ENCODE assay signal across 9 cellular contexts in genomic region chr6:144266091-144266649, GRCh38. TPM values are rescaled to one million over a fixed set of nuclear protein-coding genes. Genes with fewer than 3 reads are reported as not detected.
DNase-seq lines count a peak whose midpoint lies in the region; ATAC-seq and TF ChIP-seq lines count a peak whose summit lies in the region.
"Had no signal": no experiment of that assay in that cellular context is flagged by ENCODE, and none has a peak within 500 bp of the region (broad histone marks: within the 10 kb centered on the region; RNA-seq: fewer than 3 reads in every experiment).

No MANE protein-coding gene starts in this region.

- 4 to 12% (median 5%) methylated on average over 6 of the region's 6 CpGs for WGBS in ovary, 3 donors

- H3K27me3 ChIP-seq in Caco-2 (replicated peaks; ENCODE audit: control insufficient read depth, insufficient read depth, low read length) (no peaks in the 10 kb centered on the region), ovary (no peaks in the 10 kb centered on the region)

- TF ChIP-seq EP300 in ovary (IDR thresholded peaks at IDR 0.05), result peak; percentile 46

- H3K4me1 ChIP-seq in Caco-2 (peaks cover 52% of the 10 kb centered on the region), ovary (ENCODE audit: insufficient read depth) (peaks cover 3% of the 10 kb centered on the region)

- DNase-seq in Caco-2, result peak; percentile 54 to 57
- DNase-seq in RPMI7951 (ENCODE audit: low read depth), result peak; percentile 92
- DNase-seq in fibroblast of the aortic adventitia (ENCODE audit: low read depth), result peak; percentile 92
- DNase-seq in ovary, result peak; percentile 56 to 69 (median 65)
- no peak for DNase-seq in NCI-H345 (lab: John Stamatoyannopoulos, UW)
- DNase-seq in stimulated activated CD4-positive, alpha-beta T cell treated with anti-CD3 and anti-CD28 coated beads, Interleukin-4, amount 100 ng/mL, for 4 hours, result no peak

- H3K27me3 Mint-ChIP-seq in Caco-2 (ENCODE audit: insufficient read depth, unreplicated experiment), result no peaks in the 10 kb centered on the region
- H3K27me3 Mint-ChIP-seq in activated T-helper 17 cell treated with anti-CD3 and anti-CD28 coated beads, Interleukin-2, amount 50 U/mL, for 72 hours, result no peaks in the 10 kb centered on the region

- peaks cover 18% of the 10 kb centered on the region for H3K4me1 Mint-ChIP-seq in Caco-2 (ENCODE audit: low read depth, unreplicated experiment)
- no peaks in the 10 kb centered on the region for H3K4me1 Mint-ChIP-seq in activated T-helper 17 cell treated with anti-CD3 and anti-CD28 coated beads, Interleukin-2, amount 50 U/mL, for 72 hours

- no peak overlapping the region for H3K27ac ChIP-seq in ovary

- H3K36me3 ChIP-seq in Caco-2 (ENCODE audit: control insufficient read depth, insufficient read depth, low read length), result no peaks in the 10 kb centered on the region
- H3K36me3 ChIP-seq in ovary, result no peaks in the 10 kb centered on the region

- TF ChIP-seq POLR2A in ovary (IDR thresholded peaks at IDR 0.05), result no peak

- H3K9me3 Mint-ChIP-seq in Caco-2 (ENCODE audit: unreplicated experiment), result no peaks in the 10 kb centered on the region
- H3K9me3 Mint-ChIP-seq in activated T-helper 17 cell treated with anti-CD3 and anti-CD28 coated beads, Interleukin-2, amount 50 U/mL, for 72 hours, result no peaks in the 10 kb centered on the region

- no peak overlapping the region for H3K4me3 ChIP-seq in Caco-2 (ENCODE audit: low read depth, low read length)
- no peak overlapping the region for H3K4me3 ChIP-seq in fibroblast of the aortic adventitia (ENCODE audit: low read depth, low read length)
- no peak overlapping the region for H3K4me3 ChIP-seq in ovary

- POLR2A ChIA-PET in Caco-2 (lab: Charles Lee), result interaction anchor here (0.7 to 2.2 kb wide), 2 partner anchors 14 to 18 kb away, joined by 3 to 8 read pairs; no protein-coding TSS in a partner anchor

- TF ChIP-seq CTCF in Caco-2 (IDR thresholded peaks at IDR 0.05; ENCODE audit: insufficient read depth in 1 of 2, low read depth in 1 of 2, low read length in 1 of 2, severe bottlenecking in 1 of 2, unreplicated experiment in 1 of 2), result no peak
- no peak for TF ChIP-seq CTCF in fibroblast of the aortic adventitia (IDR thresholded peaks at IDR 0.05; ENCODE audit: insufficient read depth, low read length)
- TF ChIP-seq CTCF in ovary (IDR thresholded peaks at IDR 0.05), result no peak

- no peaks in the 10 kb centered on the region; the same call in 1 of the 2 replicates for H3K9me3 ChIP-seq in Caco-2
- H3K9me3 ChIP-seq in ovary, result no peaks in the 10 kb centered on the region

- peaks cover 11% of the 10 kb centered on the region for H3K36me3 Mint-ChIP-seq in Caco-2 (ENCODE audit: insufficient read depth, unreplicated experiment)
- no peaks in the 10 kb centered on the region for H3K36me3 Mint-ChIP-seq in activated T-helper 17 cell treated with anti-CD3 and anti-CD28 coated beads, Interleukin-2, amount 50 U/mL, for 72 hours (ENCODE audit: low read depth)

- CTCF ChIA-PET in Caco-2 (lab: Charles Lee), result interaction anchor here (2.1 kb wide), 1 partner anchor 18 kb away, joined by 15 read pairs; no protein-coding TSS in a partner anchor

- no peak for ATAC-seq in HG03039 (IDR thresholded peaks at IDR 0.05; ENCODE audit: unreplicated experiment)
- ATAC-seq in activated T-helper 17 cell treated with anti-CD3 and anti-CD28 coated beads, Interleukin-2, amount 50 U/mL, for 72 hours (replicated peaks), result no peak

- peak overlapping the region; percentile 97 for H3K27ac Mint-ChIP-seq in Caco-2 (ENCODE audit: unreplicated experiment)
- H3K27ac Mint-ChIP-seq in activated T-helper 17 cell treated with anti-CD3 and anti-CD28 coated beads, Interleukin-2, amount 50 U/mL, for 72 hours, result no peak overlapping the region

- intact Hi-C loops in Caco-2 (cut with micrococcal nuclease; ENCODE audit: unreplicated experiment), result no loop called here
- intact Hi-C loops in ovary (cut with DNase I), result no loop called here

- no TSS peak for BruUV-seq in Caco-2 (replicated peaks; lab: Mats Ljungman, UMichigan)

- peak overlapping the region; percentile 68 for H3K4me3 Mint-ChIP-seq in Caco-2 (ENCODE audit: unreplicated experiment)
- H3K4me3 Mint-ChIP-seq in activated T-helper 17 cell treated with anti-CD3 and anti-CD28 coated beads, Interleukin-2, amount 50 U/mL, for 72 hours, result no peak overlapping the region

RNA-seq across cellular contexts. Expression of gene UTRN, which starts 19.0 kb away (rescaled TPM):
- total RNA-seq in Caco-2 (2022) (216 and 233 TPM in 2 replicates), fibroblast of the aortic adventitia (ENCODE audit: low replicate concordance) (211 and 281 TPM in 2 replicates), ovary (100 to 1,000 TPM; 105 to 155 (median 132) TPM)
- total RNA-seq in RPMI7951 (2014; rRNA removed; shearing (Covaris generic)), result 54.3 and 70.0 TPM in 2 replicates
- polyA plus RNA-seq in ovary, result 10 to 100 TPM; 27.6 to 63.0 TPM
- 10 to 100 TPM; 51.2 to 55.1 TPM for total RNA-seq in activated T-helper 17 cell treated with anti-CD3 and anti-CD28 coated beads, Interleukin-2, amount 50 U/mL, for 72 hours
- total RNA-seq: G401 had no signal

Comparison
In these comparisons a context has a peak if more than half of its experiments do, and no peak if none do; other contexts are left out.
1. DNase-seq: peak in Caco-2 (2 of 2), RPMI7951 (single experiment), fibroblast of the aortic adventitia (single experiment) and ovary (5 of 5); none in NCI-H345 (single experiment) and stimulated activated CD4-positive, alpha-beta T cell treated with anti-CD3 and anti-CD28 coated beads, Interleukin-4, amount 100 ng/mL, for 4 hours (0 of 2).